In genomic region chr11:6371825-6372224, GRCh38 we compare ENCODE assay signal across 23 cellular contexts. TPM values are rescaled to one million over a fixed set of nuclear protein-coding genes. Genes with fewer than 3 reads are reported as not detected.
"Had no signal": no experiment of that assay in that cellular context is flagged by ENCODE, and none has a peak within 500 bp of the region (broad histone marks: within the 10 kb centered on the region; RNA-seq: fewer than 3 reads in every experiment).

No MANE protein-coding gene starts in this region.

- H3K9me3 Mint-ChIP-seq: activated naive CD8-positive, alpha-beta T cell treated with anti-CD3 and anti-CD28 coated beads, Interleukin-2, amount 10 ng/mL, durations not matched to agents 7 days and 5 days had no signal

- DNase-seq: activated CD4-positive, alpha-beta T cell treated with anti-CD3 and anti-CD28 coated beads for 4 hours; activated CD4-positive, alpha-beta T cell treated with anti-CD3 and anti-CD28 coated beads, Interleukin-2, amount 50 U/mL, for 4 hours; activated CD8-positive, alpha-beta memory T cell treated with anti-CD3 and anti-CD28 coated beads, Interleukin-2, amount 50 U/mL, for 48 hours; activated CD8-positive, alpha-beta T cell treated with anti-CD3 and anti-CD28 coated beads, Interleukin-2, amount 10 ng/mL, durations not matched to agents 7 days and 5 days; activated naive CD4-positive, alpha-beta T cell treated with anti-CD3 and anti-CD28 coated beads, Interleukin-2, amount 50 U/mL, for 16 hours; activated naive CD8-positive, alpha-beta T cell treated with anti-CD3 and anti-CD28 coated beads, Interleukin-2, amount 10 ng/mL, durations not matched to agents 7 days and 5 days; activated T-cell treated with anti-CD3 and anti-CD28 coated beads, Interleukin-2, amount 50 U/mL, for 1 hour; aorta; caudate nucleus; NCI-H1048; NCI-H146; NCI-H187 treated with DMSO at 0.1 percent for 48 hours; NCI-H2081 treated with DMSO at 0.1 percent for 48 hours; NCI-H446; NCI-H524; PC-9; SIG-M5; T-helper 17 cell; T1000; WERI-Rb-1 had no signal

- H3K9me3 ChIP-seq: adrenal gland, breast epithelium had no signal

- H3K4me1 ChIP-seq: adrenal gland, breast epithelium had no signal

- H3K27me3 Mint-ChIP-seq: T-helper 17 cell had no signal

- H3K27ac ChIP-seq: adrenal gland, breast epithelium, PC-9, WERI-Rb-1 had no signal

- ATAC-seq: activated CD4-positive, CD25-positive, alpha-beta regulatory T cell treated with anti-CD3 and anti-CD28 coated beads, Interleukin-2, amount 50 U/mL, for 24 hours; activated CD8-positive, alpha-beta T cell treated with anti-CD3 and anti-CD28 coated beads, Interleukin-2, amount 10 ng/mL, durations not matched to agents 7 days and 5 days; T-helper 17 cell had no signal

- H3K4me3 Mint-ChIP-seq: activated CD8-positive, alpha-beta T cell treated with anti-CD3 and anti-CD28 coated beads, Interleukin-2, amount 10 ng/mL, durations not matched to agents 7 days and 5 days; activated naive CD8-positive, alpha-beta T cell treated with anti-CD3 and anti-CD28 coated beads, Interleukin-2, amount 10 ng/mL, durations not matched to agents 7 days and 5 days; T-helper 17 cell had no signal

- H3K4me3 ChIP-seq: adrenal gland, breast epithelium, PC-9 had no signal

- H3K27me3 ChIP-seq: adrenal gland, breast epithelium had no signal

- H3K36me3 ChIP-seq: adrenal gland, breast epithelium, WERI-Rb-1 had no signal

- H3K36me3 Mint-ChIP-seq: activated naive CD8-positive, alpha-beta T cell treated with anti-CD3 and anti-CD28 coated beads, Interleukin-2, amount 10 ng/mL, durations not matched to agents 7 days and 5 days had no signal

- H3K27ac Mint-ChIP-seq: activated CD8-positive, alpha-beta T cell treated with anti-CD3 and anti-CD28 coated beads, Interleukin-2, amount 10 ng/mL, durations not matched to agents 7 days and 5 days; activated naive CD8-positive, alpha-beta T cell treated with anti-CD3 and anti-CD28 coated beads, Interleukin-2, amount 10 ng/mL, durations not matched to agents 7 days and 5 days; T-helper 17 cell had no signal

- H3K4me1 Mint-ChIP-seq: T-helper 17 cell had no signal

RNA-seq across cellular contexts. Expression of gene CAVIN3, which starts 51.5 kb away (rescaled TPM):
- total RNA-seq: T-helper 17 cell had no signal
